1 cellular context compared by ENCODE assay signal in the genomic region with DNA sequence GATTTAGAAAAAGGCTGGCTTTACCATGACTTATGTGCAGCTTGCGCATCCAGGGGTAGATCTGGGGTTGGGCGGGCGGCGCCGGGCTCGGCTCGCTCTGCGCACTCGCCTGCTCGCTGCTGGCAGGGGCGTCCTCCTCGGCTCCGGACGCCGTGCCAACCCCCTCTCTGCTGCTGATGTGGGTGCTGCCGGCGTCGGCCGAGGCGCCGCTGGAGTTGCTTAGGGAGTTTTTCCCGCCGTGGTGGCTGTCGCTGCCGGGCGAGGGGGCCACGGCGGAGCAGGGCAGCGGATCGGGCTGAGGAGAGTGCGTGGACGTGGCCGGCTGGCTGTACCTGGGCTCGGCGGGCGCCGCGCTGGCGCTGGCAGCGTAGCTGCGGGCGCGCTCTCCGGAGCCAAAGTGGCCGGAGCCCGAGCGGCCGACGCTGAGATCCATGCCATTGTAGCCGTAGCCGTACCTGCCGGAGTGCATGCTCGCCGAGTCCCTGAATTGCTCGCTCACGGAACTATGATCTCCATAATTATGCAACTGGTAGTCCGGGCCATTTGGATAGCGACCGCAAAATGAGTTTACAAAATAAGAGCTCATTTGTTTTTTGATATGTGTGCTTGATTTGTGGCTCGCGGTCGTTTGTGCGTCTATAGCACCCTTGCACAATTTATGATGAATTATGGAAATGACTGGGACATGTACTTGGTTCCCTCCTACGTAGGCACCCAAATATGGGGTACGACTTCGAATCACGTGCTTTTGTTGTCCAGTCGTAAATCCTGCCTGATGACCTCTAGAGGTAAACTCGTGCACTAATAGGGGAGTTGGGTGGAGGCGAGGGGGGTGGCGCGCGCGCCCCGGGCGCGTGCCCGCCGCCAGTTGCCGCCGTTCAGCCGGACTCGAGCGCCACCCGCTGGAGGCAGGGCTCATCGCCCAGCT.
A peak's percentile ranks its signal among the peaks of the same experiment; 100 is the strongest.
TF ChIP-seq lines count a peak whose summit lies in the region.

HOXA5 (minus strand) TSS at position 660 of the 928 bp plus-strand sequence; CDS start at position 586, 74 bp downstream.

TF ChIP-seq in WTC11, 78 proteins besides CTCF, POLR2A, EP300 and RAD21 (continued from another document):
- TF ChIP-seq, protein P1, sequence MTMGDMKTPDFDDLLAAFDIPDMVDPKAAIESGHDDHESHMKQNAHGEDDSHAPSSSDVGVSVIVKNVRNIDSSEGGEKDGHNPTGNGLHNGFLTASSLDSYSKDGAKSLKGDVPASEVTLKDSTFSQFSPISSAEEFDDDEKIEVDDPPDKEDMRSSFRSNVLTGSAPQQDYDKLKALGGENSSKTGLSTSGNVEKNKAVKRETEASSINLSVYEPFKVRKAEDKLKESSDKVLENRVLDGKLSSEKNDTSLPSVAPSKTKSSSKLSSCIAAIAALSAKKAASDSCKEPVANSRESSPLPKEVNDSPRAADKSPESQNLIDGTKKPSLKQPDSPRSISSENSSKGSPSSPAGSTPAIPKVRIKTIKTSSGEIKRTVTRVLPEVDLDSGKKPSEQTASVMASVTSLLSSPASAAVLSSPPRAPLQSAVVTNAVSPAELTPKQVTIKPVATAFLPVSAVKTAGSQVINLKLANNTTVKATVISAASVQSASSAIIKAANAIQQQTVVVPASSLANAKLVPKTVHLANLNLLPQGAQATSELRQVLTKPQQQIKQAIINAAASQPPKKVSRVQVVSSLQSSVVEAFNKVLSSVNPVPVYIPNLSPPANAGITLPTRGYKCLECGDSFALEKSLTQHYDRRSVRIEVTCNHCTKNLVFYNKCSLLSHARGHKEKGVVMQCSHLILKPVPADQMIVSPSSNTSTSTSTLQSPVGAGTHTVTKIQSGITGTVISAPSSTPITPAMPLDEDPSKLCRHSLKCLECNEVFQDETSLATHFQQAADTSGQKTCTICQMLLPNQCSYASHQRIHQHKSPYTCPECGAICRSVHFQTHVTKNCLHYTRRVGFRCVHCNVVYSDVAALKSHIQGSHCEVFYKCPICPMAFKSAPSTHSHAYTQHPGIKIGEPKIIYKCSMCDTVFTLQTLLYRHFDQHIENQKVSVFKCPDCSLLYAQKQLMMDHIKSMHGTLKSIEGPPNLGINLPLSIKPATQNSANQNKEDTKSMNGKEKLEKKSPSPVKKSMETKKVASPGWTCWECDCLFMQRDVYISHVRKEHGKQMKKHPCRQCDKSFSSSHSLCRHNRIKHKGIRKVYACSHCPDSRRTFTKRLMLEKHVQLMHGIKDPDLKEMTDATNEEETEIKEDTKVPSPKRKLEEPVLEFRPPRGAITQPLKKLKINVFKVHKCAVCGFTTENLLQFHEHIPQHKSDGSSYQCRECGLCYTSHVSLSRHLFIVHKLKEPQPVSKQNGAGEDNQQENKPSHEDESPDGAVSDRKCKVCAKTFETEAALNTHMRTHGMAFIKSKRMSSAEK (CRISPR knock-in tag; IDR thresholded peaks at IDR 0.05; ENCODE audit: borderline replicate concordance) = no peak
- TF ChIP-seq ZNF423 (CRISPR knock-in tag; IDR thresholded peaks at IDR 0.05) (no peak), HMGXB4 (CRISPR knock-in tag; IDR thresholded peaks at IDR 0.05) (peak; percentile 12; the same call in 1 of the 2 replicates), NFE2L1 (CRISPR knock-in tag; IDR thresholded peaks at IDR 0.05) (no peak), GRHL2 (CRISPR knock-in tag; IDR thresholded peaks at IDR 0.05; ENCODE audit: insufficient replicate concordance, severe bottlenecking) (no peak), ZNF317 (CRISPR knock-in tag; IDR thresholded peaks at IDR 0.05; ENCODE audit: borderline replicate concordance, low read depth) (no peak), SP1 (CRISPR knock-in tag; conservative IDR thresholded peaks at IDR 0.05) (0 out of 2 replicates have a peak, but pooled peaks have one; percentile 33)
- TF ChIP-seq, protein P2, sequence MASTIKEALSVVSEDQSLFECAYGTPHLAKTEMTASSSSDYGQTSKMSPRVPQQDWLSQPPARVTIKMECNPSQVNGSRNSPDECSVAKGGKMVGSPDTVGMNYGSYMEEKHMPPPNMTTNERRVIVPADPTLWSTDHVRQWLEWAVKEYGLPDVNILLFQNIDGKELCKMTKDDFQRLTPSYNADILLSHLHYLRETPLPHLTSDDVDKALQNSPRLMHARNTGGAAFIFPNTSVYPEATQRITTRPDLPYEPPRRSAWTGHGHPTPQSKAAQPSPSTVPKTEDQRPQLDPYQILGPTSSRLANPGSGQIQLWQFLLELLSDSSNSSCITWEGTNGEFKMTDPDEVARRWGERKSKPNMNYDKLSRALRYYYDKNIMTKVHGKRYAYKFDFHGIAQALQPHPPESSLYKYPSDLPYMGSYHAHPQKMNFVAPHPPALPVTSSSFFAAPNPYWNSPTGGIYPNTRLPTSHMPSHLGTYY (CRISPR knock-in tag; IDR thresholded peaks at IDR 0.05) = no peak
